8 cellular contexts compared by ENCODE assay signal in genomic region chr7:107169120-107170050, GRCh38. TPM values are rescaled to one million over a fixed set of nuclear protein-coding genes. Genes with fewer than 3 reads are reported as not detected.
DNase-seq lines count a peak whose midpoint lies in the region; ATAC-seq, FAIRE-seq and TF ChIP-seq lines count a peak whose summit lies in the region.

No MANE protein-coding gene starts in this region.

- H3K9me3 Mint-ChIP-seq in activated CD8-positive, alpha-beta memory T cell treated with anti-CD3 and anti-CD28 coated beads, Interleukin-2, amount 10 ng/mL, durations not matched to agents 7 days and 5 days (ENCODE audit: low read depth): no peaks in the 10 kb centered on the region
- H3K9me3 Mint-ChIP-seq in memory B cell: no peaks in the 10 kb centered on the region

- H3K4me1 Mint-ChIP-seq in activated CD8-positive, alpha-beta memory T cell treated with anti-CD3 and anti-CD28 coated beads, Interleukin-2, amount 10 ng/mL, durations not matched to agents 7 days and 5 days: peaks cover 39% of the 10 kb centered on the region
- peaks cover 23% of the 10 kb centered on the region for H3K4me1 Mint-ChIP-seq in memory B cell

- peaks cover 21% of the 10 kb centered on the region for H3K4me1 ChIP-seq in HUES48 (ENCODE audit: control insufficient read depth, insufficient read depth, low read length)
- H3K4me1 ChIP-seq in H1 (replicated peaks in 1 of 4; ENCODE audit: control insufficient read depth in 3 of 4, insufficient read depth in 4 of 4, low read length in 3 of 4): peaks cover 2 to 7% (median 5%) of the 10 kb centered on the region in 4 experiments; a peak in 4 of 7 replicates

- H2BK120ac ChIP-seq in H1 (replicated peaks; ENCODE audit: low read depth, low read length): no peak overlapping the region

- no peaks in the 10 kb centered on the region for H3K9me3 ChIP-seq in HUES48 (ENCODE audit: control insufficient read depth, insufficient read depth, low read length)
- H3K9me3 ChIP-seq in H1 (ENCODE audit: insufficient read depth in 2 of 2, low read depth in 1 of 2, low read length in 1 of 2): no peaks in the 10 kb centered on the region

- no peak overlapping the region for H4K91ac ChIP-seq in H1 (replicated peaks; ENCODE audit: insufficient read length, low read length)

- H4K8ac ChIP-seq in H1 (ENCODE audit: extremely low read depth, insufficient read depth, low read length): peak overlapping the region; percentile 98; the same call in 1 of the 2 replicates

- 0% methylated on average over 28 of the region's 73 CpGs; no CpG with 5 or more reads in 1 of the 2 experiments for WGBS in H1 (ENCODE audit: extremely low coverage in 1 of 2, insufficient coverage in 1 of 2, insufficient read length in 1 of 2, insufficient replicate concordance in 2 of 2, low coverage in 1 of 2, low lambda C conversion rate in 2 of 2, missing lambda C conversion rate in 1 of 2), 2 experiments

- H3K14ac ChIP-seq in H1 (ENCODE audit: insufficient read length): no peak overlapping the region

- peak; percentile 90 for FAIRE-seq in H1 (lab: Jason Lieb, UNC)

- TF ChIP-seq CTCF in C4-2B (conservative IDR thresholded peaks at IDR 0.05) (no peak; the same call in 1 of the 2 replicates), H1 (IDR thresholded peaks at IDR 0.05; ENCODE audit: control extremely low read depth in 1 of 3, insufficient read depth in 1 of 3, low read depth in 1 of 3, low read length in 3 of 3) (peak in 1 of 3 experiments; percentile 0; a peak in 1 of 4 replicates)

- peak overlapping the region; percentile 100 for H3K27ac Mint-ChIP-seq in activated CD8-positive, alpha-beta memory T cell treated with anti-CD3 and anti-CD28 coated beads, Interleukin-2, amount 10 ng/mL, durations not matched to agents 7 days and 5 days
- peak overlapping the region; percentile 98 for H3K27ac Mint-ChIP-seq in memory B cell

- no peaks in the 10 kb centered on the region for H3K79me1 ChIP-seq in H1 (ENCODE audit: low read depth, low read length)

- H3K36me3 ChIP-seq in HUES48 (ENCODE audit: control insufficient read depth, insufficient read depth, low read length) (no peaks in the 10 kb centered on the region), H1 (ENCODE audit: control insufficient read depth in 2 of 4, insufficient read depth in 4 of 4, low read length in 3 of 4) (no peaks in the 10 kb centered on the region)

- H3K56ac ChIP-seq in H1 (replicated peaks; ENCODE audit: insufficient read length, low read depth, low read length): peak overlapping the region; percentile 74

- peak overlapping the region; percentile 3 for H3K4ac ChIP-seq in H1 (replicated peaks; ENCODE audit: insufficient read length, low read depth, low read length)

- H2BK5ac ChIP-seq in H1 (ENCODE audit: low read depth, low read length): peak overlapping the region; percentile 89

- no peak overlapping the region for H3K23ac ChIP-seq in H1 (ENCODE audit: insufficient read length)

- no peaks in the 10 kb centered on the region for H4K20me1 ChIP-seq in H1 (replicated peaks in 1 of 2; ENCODE audit: control insufficient read depth in 1 of 2, insufficient read depth in 2 of 2, low read length in 2 of 2)

- CTCF ChIA-PET in activated CD8-positive, alpha-beta memory T cell treated with anti-CD3 and anti-CD28 coated beads, Interleukin-2, amount 10 ng/mL, durations not matched to agents 7 days and 5 days (lab: Charles Lee): interaction anchor here (0.6 to 3.1 kb wide), 7 partner anchors 12 to 706 kb away, joined by 3 to 19 read pairs (median 5); partner anchors contain the start of genes CBLL1 and CCDC71L
- CTCF ChIA-PET in H1 (lab: Charles Lee; ENCODE audit: partially characterized antibody): interaction anchor here (0.6 to 6.6 kb wide), 5 partner anchors 16 to 222 kb away, joined by 3 to 68 read pairs (median 4); no protein-coding TSS in a partner anchor

- no peak overlapping the region for H2AK5ac ChIP-seq in H1 (ENCODE audit: low read depth, low read length)

- peak; percentile 34 for ATAC-seq in GM19467 (IDR thresholded peaks at IDR 0.05; ENCODE audit: unreplicated experiment)
- peak; percentile 34 for ATAC-seq in activated CD8-positive, alpha-beta memory T cell treated with anti-CD3 and anti-CD28 coated beads, Interleukin-2, amount 10 ng/mL, durations not matched to agents 7 days and 5 days
- ATAC-seq in memory B cell (ENCODE audit: low read depth): peak; percentile 41

- H3K27me3 ChIP-seq in HUES48 (ENCODE audit: control insufficient read depth, insufficient read depth, low read length) (no peaks in the 10 kb centered on the region), H1 (replicated peaks in 1 of 4; ENCODE audit: control insufficient read depth in 3 of 4, extremely low read depth in 1 of 4, insufficient read depth in 3 of 4, low read length in 3 of 4) (no peaks in the 10 kb centered on the region)

- no peak overlapping the region; the same call in 1 of the 2 replicates for H3K18ac ChIP-seq in H1 (ENCODE audit: extremely low read depth, low read length)

- no peak overlapping the region for H2BK15ac ChIP-seq in H1 (ENCODE audit: low read length)

- H3K27me3 Mint-ChIP-seq in activated CD8-positive, alpha-beta memory T cell treated with anti-CD3 and anti-CD28 coated beads, Interleukin-2, amount 10 ng/mL, durations not matched to agents 7 days and 5 days: peaks cover 6% of the 10 kb centered on the region
- H3K27me3 Mint-ChIP-seq in memory B cell: peaks cover 3% of the 10 kb centered on the region

- no peak overlapping the region; the same call in 1 of the 2 replicates for H2BK12ac ChIP-seq in H1 (ENCODE audit: low read depth, low read length)

- peak in 1 of 2 experiments; percentile 86; a peak in 1 of 3 replicates for TF ChIP-seq EP300 in H1 (IDR thresholded peaks at IDR 0.05; ENCODE audit: borderline replicate concordance in 1 of 2, low read depth in 2 of 2, low read length in 2 of 2)

- H2AFZ ChIP-seq in H1 (ENCODE audit: low read length): no peak overlapping the region

- H3K27ac ChIP-seq in C4-2B: peak overlapping the region; percentile 69
- H3K27ac ChIP-seq in HUES48 (ENCODE audit: low read depth, low read length): peak overlapping the region; percentile 98
- H3K27ac ChIP-seq in H1 (ENCODE audit: low read depth, low read length): peak overlapping the region; percentile 95

- TF ChIP-seq POLR2A in H1 (IDR thresholded peaks at IDR 0.05; ENCODE audit: control extremely low read depth in 1 of 2, low read depth in 2 of 2, low read length in 2 of 2): peak; percentile 73 to 88

- peaks cover 6 to 43% of the 10 kb centered on the region in 2 experiments for H3K79me2 ChIP-seq in H1 (ENCODE audit: control insufficient read depth in 1 of 2, insufficient read depth in 2 of 2, low read length in 2 of 2)

- H3K4me3 Mint-ChIP-seq in activated CD8-positive, alpha-beta memory T cell treated with anti-CD3 and anti-CD28 coated beads, Interleukin-2, amount 10 ng/mL, durations not matched to agents 7 days and 5 days: peak overlapping the region; percentile 94
- H3K4me3 Mint-ChIP-seq in memory B cell: peak overlapping the region; percentile 93

- POLR2A ChIA-PET in H1 (lab: Charles Lee; ENCODE audit: partially characterized antibody): interaction anchor here (0.9 to 2.5 kb wide), 14 partner anchors 11 to 574 kb away, joined by 3 to 12 read pairs (median 4); partner anchors contain the start of gene CBLL1

- H3K4me3 ChIP-seq in HUES48 (ENCODE audit: low read depth, low read length): peak overlapping the region; percentile 91
- H3K4me3 ChIP-seq in H1 (ENCODE audit: extremely low read depth in 1 of 4, insufficient read depth in 2 of 4, low read depth in 3 of 4, low read length in 4 of 4): peak overlapping the region; percentile 76 to 85 (median 82)

- peak overlapping the region; percentile 78 to 91 for H3K4me2 ChIP-seq in H1 (ENCODE audit: insufficient read depth in 1 of 2, low read depth in 2 of 2, low read length in 2 of 2)

- TF ChIP-seq RAD21 in H1 (IDR thresholded peaks at IDR 0.05 in 1 of 2, conservative IDR thresholded peaks at IDR 0.05 in 1 of 2; ENCODE audit: low read depth in 2 of 2, low read length in 2 of 2): peak in 1 of 2 experiments; percentile 22; a peak in 2 of 4 replicates

- peaks cover 4% of the 10 kb centered on the region for H3K36me3 Mint-ChIP-seq in activated CD8-positive, alpha-beta memory T cell treated with anti-CD3 and anti-CD28 coated beads, Interleukin-2, amount 10 ng/mL, durations not matched to agents 7 days and 5 days
- H3K36me3 Mint-ChIP-seq in memory B cell: peaks cover 6% of the 10 kb centered on the region

- H3K9ac ChIP-seq in HUES48 (ENCODE audit: low read depth, low read length) (peak overlapping the region; percentile 81), H1 (replicated peaks in 1 of 4; ENCODE audit: extremely low read depth in 1 of 4, low read depth in 3 of 4, low read length in 3 of 4) (peak overlapping the region; percentile 85 to 92 (median 90))

- H3K23me2 ChIP-seq in H1 (ENCODE audit: low read depth, low read length): peaks cover 4% of the 10 kb centered on the region

- DNase-seq in NOMO-1 treated with dmso at 0.1 percent for 144 hours (lab: John Stamatoyannopoulos, UW; ENCODE audit: unreplicated experiment) (peak; percentile 72), H1 (ENCODE audit: low read depth in 1 of 2, low spot score in 2 of 2) (peak; percentile 90 to 94), memory B cell (ENCODE audit: low spot score in 2 of 2) (peak; percentile 85 to 91)
- peak; percentile 94 for DNase-seq in activated CD8-positive, alpha-beta memory T cell treated with anti-CD3 and anti-CD28 coated beads, Interleukin-2, amount 10 ng/mL, durations not matched to agents 7 days and 5 days
- peak; percentile 81 to 86 (median 84) for DNase-seq in stimulated activated CD4-positive, alpha-beta T cell treated with anti-CD3 and anti-CD28 coated beads, TNF-alpha, amount 100 ng/mL, for 48 hours (ENCODE audit: low read depth in 3 of 3)

- no peak overlapping the region for H2BK20ac ChIP-seq in H1 (ENCODE audit: low read length)

- H4K5ac ChIP-seq in H1 (ENCODE audit: insufficient read length, low read depth, low read length): peak overlapping the region; percentile 91

TF ChIP-seq in H1, 55 proteins besides CTCF, POLR2A, EP300 and RAD21 (continues in another document):
- no peak; the same call in 1 of the 2 replicates for TF ChIP-seq CHD1 (IDR thresholded peaks at IDR 0.05; ENCODE audit: low read depth, low read length)

RNA-seq across cellular contexts. Expression of gene HBP1, which starts 0.6 kb away (rescaled TPM):
- total RNA-seq in activated CD8-positive, alpha-beta memory T cell treated with anti-CD3 and anti-CD28 coated beads, Interleukin-2, amount 10 ng/mL, durations not matched to agents 7 days and 5 days: 10 to 100 TPM; 22.5 to 25.5 TPM
- total RNA-seq in H1 (2021; fragmentation: NEBNext Ultra II Directional; extraction: Animal tissue kit (Norgen Biotek cat#: 25700)): 29.2 and 37.3 TPM in 2 replicates
- 17.2 and 28.9 TPM in 2 replicates for polyA plus RNA-seq in H1 (2011; rRNA removed)
- polyA plus RNA-seq in H1 (2011; cell fraction: cytosol; rRNA removed): 29.0 TPM
- polyA plus RNA-seq in H1 (2011; cell fraction: nucleus; rRNA removed): 16.9 TPM
- polyA plus RNA-seq in H1 (2012, experiment 1 of 2): 24.9 to 48.4 TPM (median 29.2 TPM) in 4 replicates
- polyA plus RNA-seq in H1 (2012, experiment 2 of 2): 2.2 TPM
- polyA plus RNA-seq in H1 (2013, experiment 1 of 2): 14.2 TPM
- polyA plus RNA-seq in H1 (2013, experiment 2 of 2): 13.9 TPM
- polyA minus RNA-seq in H1 (2011; rRNA and poly(A)+ RNA removed): 51.0 and 92.4 TPM in 2 replicates
- polyA minus RNA-seq in H1 (2011; cell fraction: cytosol; rRNA and poly(A)+ RNA removed): 16.5 TPM
- 35.2 TPM for polyA minus RNA-seq in H1 (2011; cell fraction: nucleus; rRNA and poly(A)+ RNA removed)

Comparison
In these comparisons a context has a peak if more than half of its experiments do, and no peak if none do; other contexts are left out.
1. Peak in every context shown above with its lines: DNase-seq, ATAC-seq, H3K4me3 ChIP-seq and H3K27ac ChIP-seq.